ENCODE assay signal across 27 cellular contexts in genomic region chr12:79238246-79238645, GRCh38.
DNase-seq lines count a peak whose midpoint lies in the region; ATAC-seq, FAIRE-seq and TF ChIP-seq lines count a peak whose summit lies in the region.
"Had no signal": no experiment of that assay in that cellular context is flagged by ENCODE, and none has a peak within 500 bp of the region (broad histone marks: within the 10 kb centered on the region; RNA-seq: fewer than 3 reads in every experiment).

No MANE protein-coding gene starts in this region.

- H3K9me3 ChIP-seq in astrocyte (ENCODE audit: insufficient read depth, low read depth, low read length) (no peaks in the 10 kb centered on the region), aorta (ENCODE audit: control insufficient read depth, low read length) (no peaks in the 10 kb centered on the region)
- H3K9me3 ChIP-seq: BE2C had no signal

- H3K4me3 ChIP-seq in astrocyte (ENCODE audit: insufficient read depth, low read depth, low read length) (no peak overlapping the region), fibroblast of the aortic adventitia (ENCODE audit: low read depth, low read length) (no peak overlapping the region), aorta (ENCODE audit: low read length in 2 of 2) (no peak overlapping the region)
- H3K4me3 ChIP-seq: BLaER1, GM12878 had no signal

- no peak overlapping the region for H3K27ac ChIP-seq in astrocyte (ENCODE audit: low read depth, low read length)
- H3K27ac ChIP-seq in aorta (ENCODE audit: low read depth in 1 of 2, low read length in 2 of 2), result no peak overlapping the region
- H3K27ac ChIP-seq: BLaER1 had no signal

- 80 to 97% methylated on average over 3 of the region's 3 CpGs for WGBS in aorta, 2 donors

- intact Hi-C loops in aorta (cut with DNase I), result no loop called here

- no peaks in the 10 kb centered on the region for H3K4me1 ChIP-seq in astrocyte (ENCODE audit: insufficient read depth, low read length)
- no peaks in the 10 kb centered on the region for H3K4me1 ChIP-seq in aorta (ENCODE audit: control insufficient read depth in 1 of 2, insufficient read depth in 2 of 2, low read length in 2 of 2)
- H3K4me1 ChIP-seq: BLaER1 had no signal

- no peak overlapping the region for H3K4me3 Mint-ChIP-seq in astrocyte (ENCODE audit: unreplicated experiment)
- H3K4me3 Mint-ChIP-seq: CD14-positive monocyte; CD4-positive, alpha-beta memory T cell; CD4-positive, CD25-positive, alpha-beta regulatory T cell; CD8-positive, alpha-beta memory T cell had no signal

- DNase-seq in astrocyte (ENCODE audit: low read depth) (peak; percentile 19), fibroblast of the aortic adventitia (ENCODE audit: low read depth) (peak; percentile 27), aorta (no peak), HuH-7.5 (ENCODE audit: low spot score) (no peak), NCI-H2029 treated with DMSO at 0.1 percent for 48 hours (lab: John Stamatoyannopoulos, UW) (no peak)
- DNase-seq: 8988T; ACHN; BE2C; C1 segment of cervical spinal cord; CD4-positive, alpha-beta memory T cell; CD4-positive, CD25-positive, alpha-beta regulatory T cell; CD8-positive, alpha-beta memory T cell; COR-L47; DMS 273 treated with DMSO at 0.1 percent for 48 hours; DMS153; DMS53; DMS79; DND-41; EL; GDM1 had no signal

- no peak for FAIRE-seq in astrocyte (lab: Jason Lieb, UNC)
- FAIRE-seq: A204.1, GM12878, GM12892, GM18507 had no signal

- no peaks in the 10 kb centered on the region for H3K27me3 ChIP-seq in astrocyte (ENCODE audit: insufficient read depth, low read length)
- H3K27me3 ChIP-seq in aorta (ENCODE audit: control insufficient read depth in 1 of 2, insufficient read depth in 2 of 2, low read length in 1 of 2), result no peaks in the 10 kb centered on the region
- H3K27me3 ChIP-seq: BE2C, BLaER1 had no signal

- H3K27me3 Mint-ChIP-seq in astrocyte (ENCODE audit: low read depth, unreplicated experiment), result no peaks in the 10 kb centered on the region
- H3K27me3 Mint-ChIP-seq: CD4-positive, alpha-beta memory T cell; CD4-positive, CD25-positive, alpha-beta regulatory T cell; CD8-positive, alpha-beta memory T cell had no signal

- no peaks in the 10 kb centered on the region for H4K20me1 ChIP-seq in astrocyte (ENCODE audit: insufficient read depth, low read length)
- H4K20me1 ChIP-seq: BLaER1 had no signal

- H3K4me2 ChIP-seq in astrocyte (ENCODE audit: low read length), result no peak overlapping the region
- H3K4me2 ChIP-seq: BLaER1 had no signal

- no peak overlapping the region for H3K9ac ChIP-seq in astrocyte (ENCODE audit: low read length)
- H3K9ac ChIP-seq: BLaER1 had no signal

- H3K4me1 Mint-ChIP-seq in astrocyte (ENCODE audit: low read depth, unreplicated experiment), result no peaks in the 10 kb centered on the region
- H3K4me1 Mint-ChIP-seq: CD14-positive monocyte; CD4-positive, alpha-beta memory T cell; CD4-positive, CD25-positive, alpha-beta regulatory T cell; CD8-positive, alpha-beta memory T cell had no signal

- H3K36me3 Mint-ChIP-seq in astrocyte (ENCODE audit: low read depth, unreplicated experiment), result peaks cover 13% of the 10 kb centered on the region
- H3K36me3 Mint-ChIP-seq: CD14-positive monocyte; CD4-positive, alpha-beta memory T cell; CD4-positive, CD25-positive, alpha-beta regulatory T cell; CD8-positive, alpha-beta memory T cell had no signal

- H3K9me3 Mint-ChIP-seq in astrocyte (ENCODE audit: unreplicated experiment), result peaks cover 4% of the 10 kb centered on the region

- no peak overlapping the region for H3K27ac Mint-ChIP-seq in astrocyte (ENCODE audit: unreplicated experiment)
- H3K27ac Mint-ChIP-seq: CD14-positive monocyte; CD4-positive, alpha-beta memory T cell; CD4-positive, CD25-positive, alpha-beta regulatory T cell; CD8-positive, alpha-beta memory T cell had no signal

- no peaks in the 10 kb centered on the region for H3K79me2 ChIP-seq in astrocyte (ENCODE audit: insufficient read depth, low read length)

- H2AFZ ChIP-seq in astrocyte (ENCODE audit: low read depth, low read length), result no peak overlapping the region

- TF ChIP-seq CTCF in astrocyte (IDR thresholded peaks at IDR 0.05; ENCODE audit: insufficient read depth, low read depth, low read length) (no peak), fibroblast of the aortic adventitia (IDR thresholded peaks at IDR 0.05; ENCODE audit: insufficient read depth, low read length) (no peak)

- H3K36me3 ChIP-seq in astrocyte (ENCODE audit: insufficient read depth, low read length) (no peaks in the 10 kb centered on the region), aorta (ENCODE audit: control insufficient read depth in 1 of 2, insufficient read depth in 2 of 2, low read length in 1 of 2) (no peaks in the 10 kb centered on the region)

- peak; percentile 50 for ATAC-seq in aorta (ENCODE audit: low FRiP score)
- no peak for ATAC-seq in GM21619 (IDR thresholded peaks at IDR 0.05; ENCODE audit: unreplicated experiment)
- ATAC-seq: GM12878 had no signal

Comparison
In these comparisons a context has a peak if more than half of its experiments do, and no peak if none do; other contexts are left out.
1. DNase-seq: peak in astrocyte (single experiment) and fibroblast of the aortic adventitia (single experiment); none in aorta (0 of 2), HuH-7.5 (single experiment) and NCI-H2029 treated with DMSO at 0.1 percent for 48 hours (single experiment).